8 cellular contexts compared by ENCODE assay signal in the genomic region with DNA sequence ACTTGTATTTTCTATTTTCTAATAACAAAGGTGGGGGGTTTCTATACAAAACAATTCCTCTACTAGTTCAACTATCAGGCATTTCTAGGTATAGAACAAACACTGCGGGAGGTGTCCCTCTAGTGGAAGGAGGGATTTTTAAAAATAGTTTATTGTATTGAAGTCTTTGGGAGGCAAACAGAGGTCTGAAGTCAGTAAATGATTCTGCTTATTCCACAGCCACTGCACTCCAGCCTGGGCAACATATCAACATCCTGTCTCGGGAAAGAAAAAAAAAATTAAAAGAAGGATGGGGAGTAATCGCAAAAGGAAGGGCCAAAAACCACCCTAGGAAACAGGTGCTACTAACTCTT. TPM values are rescaled to one million over a fixed set of nuclear protein-coding genes. Genes with fewer than 3 reads are reported as not detected.
DNase-seq lines count a peak whose midpoint lies in the region; ATAC-seq and TF ChIP-seq lines count a peak whose summit lies in the region.

No MANE protein-coding gene starts in this region.

- H3K4me3 ChIP-seq in HUES48 (ENCODE audit: low read depth, low read length), result peak overlapping the region; percentile 49
- H3K4me3 ChIP-seq in Panc1 (ENCODE audit: low read depth in 2 of 2, low read length in 2 of 2), result peak overlapping the region; percentile 23 to 50
- H3K4me3 ChIP-seq in colonic mucosa, result no peak overlapping the region
- peak overlapping the region; percentile 76 to 98 (median 88) for H3K4me3 ChIP-seq in right lobe of liver
- peak overlapping the region in 2 of 4 donors; percentile 20 to 89 for H3K4me3 ChIP-seq in transverse colon

- POLR2A ChIA-PET in Panc1 (lab: Charles Lee), result interaction anchor here (0.6 kb wide), 1 partner anchor 181 kb away, joined by 6 read pairs; no protein-coding TSS in a partner anchor

- TF ChIP-seq POLR2A in right lobe of liver (IDR thresholded peaks at IDR 0.05) (no peak), transverse colon (IDR thresholded peaks at IDR 0.05) (no peak)

- intact Hi-C loops in CD14-positive monocyte (cut with micrococcal nuclease) (no loop called here), Panc1 (cut with micrococcal nuclease; ENCODE audit: unreplicated experiment) (no loop called here), colonic mucosa (cut with DNase I) (no loop called here), right lobe of liver (cut with DNase I) (no loop called here), transverse colon (cut with DNase I; ENCODE audit: low total_unique reads) (no loop called here)

- no peaks in the 10 kb centered on the region for H3K9me3 ChIP-seq in HUES48 (ENCODE audit: control insufficient read depth, insufficient read depth, low read length)
- H3K9me3 ChIP-seq in Panc1 (ENCODE audit: control insufficient read depth, insufficient read depth, low read depth, low read length), result no peaks in the 10 kb centered on the region
- H3K9me3 ChIP-seq in colonic mucosa, result no peaks in the 10 kb centered on the region
- H3K9me3 ChIP-seq in right lobe of liver, result no peaks in the 10 kb centered on the region
- H3K9me3 ChIP-seq in transverse colon, result no peaks in the 10 kb centered on the region

- H3K4me1 Mint-ChIP-seq in CD14-positive monocyte, result peaks cover 18% of the 10 kb centered on the region

- H3K27ac ChIP-seq in HUES48 (ENCODE audit: low read depth, low read length) (peak overlapping the region; percentile 54), Panc1 (ENCODE audit: low read length) (peak overlapping the region; percentile 42), colonic mucosa (no peak overlapping the region), right lobe of liver (peak overlapping the region in 2 of 3 donors; percentile 23 to 54), transverse colon (peak overlapping the region; percentile 55 to 75 (median 60))

- peak overlapping the region; percentile 55; the same call in 1 of the 2 replicates for H3K9ac ChIP-seq in HUES48 (ENCODE audit: low read depth, low read length)
- H3K9ac ChIP-seq in colonic mucosa (ENCODE audit: low read depth in 2 of 2, low read length in 2 of 2), result peak overlapping the region in 1 of 2 donors; percentile 44

- H3K27ac Mint-ChIP-seq in CD14-positive monocyte, result peak overlapping the region; percentile 26 to 94 (median 74)

- DNase-seq in CD14-positive monocyte (ENCODE audit: low spot score) (no peak), Panc1 (ENCODE audit: low read depth, low spot score) (no peak), colonic mucosa (peak; percentile 23), right lobe of liver (no peak), transverse colon (no peak)
- no peak for DNase-seq in activated effector memory CD4-positive, alpha-beta T cell treated with anti-CD3 and anti-CD28 coated beads, Interleukin-2, amount 50 U/mL, for 16 hours
- DNase-seq in stimulated activated CD4-positive, alpha-beta T cell treated with anti-CD3 and anti-CD28 coated beads, Interleukin-4, amount 100 ng/mL, for 4 hours, result no peak

- no TSS peak for BruUV-seq in Panc1 (replicated peaks; lab: Mats Ljungman, UMichigan)

- H3K27me3 ChIP-seq in HUES48 (ENCODE audit: control insufficient read depth, insufficient read depth, low read length), result no peaks in the 10 kb centered on the region
- peaks cover 8% of the 10 kb centered on the region; the same call in 1 of the 2 replicates for H3K27me3 ChIP-seq in Panc1 (ENCODE audit: control insufficient read depth, insufficient read depth, low read length)
- H3K27me3 ChIP-seq in colonic mucosa, result no peaks in the 10 kb centered on the region
- no peaks in the 10 kb centered on the region for H3K27me3 ChIP-seq in right lobe of liver
- H3K27me3 ChIP-seq in transverse colon, result no peaks in the 10 kb centered on the region

- peaks cover 18% of the 10 kb centered on the region for H3K36me3 ChIP-seq in HUES48 (ENCODE audit: control insufficient read depth, insufficient read depth, low read length)
- peaks cover 6% of the 10 kb centered on the region; the same call in 1 of the 2 replicates for H3K36me3 ChIP-seq in Panc1 (ENCODE audit: control insufficient read depth, insufficient read depth, low read length)
- no peaks in the 10 kb centered on the region for H3K36me3 ChIP-seq in colonic mucosa
- peaks cover 0 to 15% (median 7%) of the 10 kb centered on the region in 4 donors for H3K36me3 ChIP-seq in right lobe of liver
- H3K36me3 ChIP-seq in transverse colon, result no peaks in the 10 kb centered on the region

- TF ChIP-seq CTCF in CD14-positive monocyte (IDR thresholded peaks at IDR 0.05), result no peak
- TF ChIP-seq CTCF in Panc1 (IDR thresholded peaks at IDR 0.05), result no peak
- TF ChIP-seq CTCF in colonic mucosa (IDR thresholded peaks at IDR 0.05), result no peak
- TF ChIP-seq CTCF in right lobe of liver (IDR thresholded peaks at IDR 0.05), result no peak
- TF ChIP-seq CTCF in transverse colon (IDR thresholded peaks at IDR 0.05), result no peak

- no peak for TF ChIP-seq EP300 in transverse colon (IDR thresholded peaks at IDR 0.05; ENCODE audit: low read depth)

- H3K4me1 ChIP-seq in HUES48 (ENCODE audit: control insufficient read depth, insufficient read depth, low read length), result peaks cover 6% of the 10 kb centered on the region; the same call in 1 of the 2 replicates
- peaks cover 28% of the 10 kb centered on the region for H3K4me1 ChIP-seq in Panc1 (ENCODE audit: control insufficient read depth, insufficient read depth, low read length)
- H3K4me1 ChIP-seq in colonic mucosa, result peaks cover 5% of the 10 kb centered on the region
- peaks cover 0 to 15% (median 2%) of the 10 kb centered on the region in 4 donors for H3K4me1 ChIP-seq in right lobe of liver
- H3K4me1 ChIP-seq in transverse colon, result peaks cover 6 to 24% (median 12%) of the 10 kb centered on the region in 4 donors

- WGBS in right lobe of liver (ENCODE audit: insufficient coverage, low coverage, low lambda C conversion rate, missing lambda C conversion rate), result 0% methylated on average over 3 of the region's 3 CpGs
- WGBS in transverse colon (ENCODE audit: low coverage in 1 of 2), 2 donors, result 0% methylated on average over 3 of the region's 3 CpGs; no CpG with 5 or more reads in 1 of the 2 donors

- ATAC-seq in Panc1, result peak; percentile 59
- peak; percentile 44 to 61 (median 52) for ATAC-seq in right lobe of liver

- peak overlapping the region; percentile 68 to 88 for H3K4me3 Mint-ChIP-seq in CD14-positive monocyte

- H3K36me3 Mint-ChIP-seq in CD14-positive monocyte, result peaks cover 8 to 13% of the 10 kb centered on the region in 2 donors

- H3K27me3 Mint-ChIP-seq in CD14-positive monocyte (ENCODE audit: low read depth in 3 of 3), result peaks cover 7 to 13% (median 11%) of the 10 kb centered on the region in 3 donors

- H3K9me3 Mint-ChIP-seq in CD14-positive monocyte, result no peaks in the 10 kb centered on the region

- CTCF ChIA-PET in Panc1 (lab: Charles Lee), result interaction anchor here (0.5 to 1.3 kb wide), 9 partner anchors 15 to 1608 kb away, joined by 3 to 7 read pairs (median 3); no protein-coding TSS in a partner anchor

- in situ Hi-C loops in Panc1 (cut with HindIII; ENCODE audit: low pct_unique_long_range_greater_than_20kb, low sequenced_read_pairs) (no loop called here), transverse colon (cut with MboI; ENCODE audit: low pct_ligation_motif_present in 1 of 4, low pct_unique_long_range_greater_than_20kb in 1 of 4, low sequenced_read_pairs in 3 of 4) (loop anchor here in 1 of 4 donors (25.0 kb wide), 1 partner anchor 618 kb away; no protein-coding TSS in a partner anchor)

RNA-seq across cellular contexts. Expression of a gene that starts 0.6 kb away (rescaled TPM):
- polyA plus RNA-seq in CD14-positive monocyte, result 10 to 100 TPM in 1 of 2 donors, 1 to 10 TPM in 1; 5.9 to 11.8 TPM
- 23.4 TPM for total RNA-seq in Panc1 (2021; ENCODE audit: unreplicated experiment)
- 11.0 TPM for polyA plus RNA-seq in Panc1 (2012; ENCODE audit: insufficient read length)
- total RNA-seq in colonic mucosa, result 1 to 10 TPM; 8.0 to 9.7 TPM
- 1 to 10 TPM; 3.4 to 7.3 (median 5.7) TPM for total RNA-seq in right lobe of liver
- 10 to 100 TPM in 1 of 4 donors, 1 to 10 TPM in 3; 3.8 to 14.1 (median 4.8) TPM for total RNA-seq in transverse colon
